Comparison of ENCODE assay signal across 13 cellular contexts in the genomic region with DNA sequence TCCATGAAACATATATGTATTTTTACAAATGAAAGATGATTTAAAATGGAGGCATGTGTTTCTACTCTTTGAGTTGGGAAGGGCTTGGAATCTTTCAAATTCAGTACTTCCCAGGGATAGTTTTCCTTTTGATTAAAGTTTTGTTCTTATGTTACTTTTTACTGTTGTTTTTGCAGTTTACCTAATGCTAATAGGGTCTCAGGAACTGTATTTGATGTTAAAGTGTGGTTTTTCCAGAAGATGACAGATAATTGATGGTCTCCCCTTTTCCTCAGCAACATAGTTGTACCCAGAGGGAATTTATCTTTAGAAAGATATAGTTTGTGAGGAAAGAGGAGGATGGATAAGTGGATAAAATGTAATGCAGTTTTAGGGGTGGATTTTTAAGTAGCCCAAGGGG. TPM values are rescaled to one million over a fixed set of nuclear protein-coding genes. Genes with fewer than 3 reads are reported as not detected.
DNase-seq lines count a peak whose midpoint lies in the region; ATAC-seq, FAIRE-seq and TF ChIP-seq lines count a peak whose summit lies in the region.
"Had no signal": no experiment of that assay in that cellular context is flagged by ENCODE, and none has a peak within 500 bp of the region (broad histone marks: within the 10 kb centered on the region; RNA-seq: fewer than 3 reads in every experiment).

No MANE protein-coding gene starts in this region.

- peak overlapping the region; percentile 86 for H3K4me2 ChIP-seq in GM12878 (ENCODE audit: control insufficient read depth, insufficient read depth)

- H3K9ac ChIP-seq in HUES48 (ENCODE audit: low read depth, low read length) (no peak overlapping the region; the same call in 1 of the 2 replicates), GM12878 (ENCODE audit: control insufficient read depth, insufficient read depth, low read length) (peak overlapping the region; percentile 80)

- no TSS peak for BruUV-seq in GM12878 (replicated peaks; lab: Mats Ljungman, UMichigan)

- H3K4me1 ChIP-seq in HUES48 (ENCODE audit: control insufficient read depth, insufficient read depth, low read length): peaks cover 66% of the 10 kb centered on the region
- H3K4me1 ChIP-seq in GM12878 (ENCODE audit: control insufficient read depth, insufficient read depth, low read length): peaks cover 14% of the 10 kb centered on the region

- no peak for FAIRE-seq in GM12878 (lab: Jason Lieb, UNC)

- intact Hi-C loops in GM12878 (cut with micrococcal nuclease; ENCODE audit: unreplicated experiment): no loop called here

- peaks cover 57 to 63% (median 61%) of the 10 kb centered on the region in 3 donors for H3K4me1 Mint-ChIP-seq in naive B cell

- peaks cover 26% of the 10 kb centered on the region for H3K36me3 ChIP-seq in HUES48 (ENCODE audit: control insufficient read depth, insufficient read depth, low read length)
- peaks cover 0 to 15% of the 10 kb centered on the region in 2 experiments for H3K36me3 ChIP-seq in GM12878 (ENCODE audit: control insufficient read depth in 2 of 2, insufficient read depth in 2 of 2, low read length in 1 of 2)
- peaks cover 54% of the 10 kb centered on the region for H3K36me3 ChIP-seq in WERI-Rb-1

- RAD21 ChIA-PET in GM12878 (lab: Charles Lee; ENCODE audit: unreplicated experiment): no interaction called here

- in situ Hi-C loops in GM12878 (cut with MboI): no loop called here

- SMC1A ChIA-PET in GM12878 (lab: Charles Lee; ENCODE audit: uncharacterized antibody, unreplicated experiment): interaction anchor here (1.2 to 2.1 kb wide), 3 partner anchors 9 to 137 kb away, joined by 3 to 5 read pairs (median 4); partner anchors contain the start of gene ATP5F1E

- peak overlapping the region in 7 of 8 donors; percentile 4 to 96 (median 56) for H3K4me3 Mint-ChIP-seq in naive B cell

- no peak for DNase-seq in AG09309 (ENCODE audit: low read depth)
- DNase-seq in GM12878 (ENCODE audit: low read depth, low spot score): no peak
- DNase-seq in naive B cell: no peak
- no peak for DNase-seq in DMS153 treated with DMSO at 0.1 percent for 48 hours (lab: John Stamatoyannopoulos, UW; ENCODE audit: unreplicated experiment)
- no peak for DNase-seq in Ammon's horn (ENCODE audit: low spot score)
- DNase-seq in WERI-Rb-1: no peak
- DNase-seq: activated CD4-positive, alpha-beta T cell treated with anti-CD3 and anti-CD28 coated beads, Interleukin-2, amount 50 U/mL, for 48 hours; erythroblast; stimulated activated naive CD4-positive, alpha-beta T cell had no signal

- CTCF ChIA-PET in GM12878 (lab: Yijun Ruan, JAX): no interaction called here

- TF ChIP-seq POLR2A in GM12878 (IDR thresholded peaks at IDR 0.05; ENCODE audit: low read depth, low read length): no peak

- POLR2A ChIA-PET in GM12878 (lab: Charles Lee): no interaction called here

- no peak for TF ChIP-seq EP300 in GM12878 (IDR thresholded peaks at IDR 0.05; ENCODE audit: borderline replicate concordance in 1 of 2, control insufficient read depth in 1 of 2, low read depth in 2 of 2, low read length in 2 of 2)

- peaks cover 0 to 9% of the 10 kb centered on the region in 2 donors for H3K36me3 Mint-ChIP-seq in naive B cell

- no peaks in the 10 kb centered on the region for H3K9me3 Mint-ChIP-seq in naive B cell

- no peak for ATAC-seq in GM12878
- no peak for ATAC-seq in naive B cell (ENCODE audit: low read depth in 2 of 2)
- ATAC-seq in HG02678 (IDR thresholded peaks at IDR 0.05; ENCODE audit: unreplicated experiment): no peak

- H3K27me3 ChIP-seq in HUES48 (ENCODE audit: control insufficient read depth, insufficient read depth, low read length): no peaks in the 10 kb centered on the region; the same call in 1 of the 2 replicates
- no peaks in the 10 kb centered on the region for H3K27me3 ChIP-seq in GM12878 (replicated peaks in 1 of 2; ENCODE audit: control insufficient read depth in 2 of 2, insufficient read depth in 2 of 2, low read length in 1 of 2)
- no peaks in the 10 kb centered on the region for H3K27me3 ChIP-seq in WERI-Rb-1 (ENCODE audit: insufficient read depth, low read depth, severe bottlenecking)

- H3K4me3 ChIP-seq in AG09309 (ENCODE audit: control insufficient read depth, low read depth, low read length) (peak overlapping the region; percentile 12), HUES48 (ENCODE audit: low read depth, low read length) (peak overlapping the region; percentile 96), GM12878 (peak overlapping the region; percentile 67), WERI-Rb-1 (ENCODE audit: low read depth, low read length) (no peak overlapping the region)

- TF ChIP-seq CTCF in AG09309 (IDR thresholded peaks at IDR 0.05; ENCODE audit: control insufficient read depth, insufficient read depth, low read depth, low read length, missing control alignments) (no peak), GM12878 (IDR thresholded peaks at IDR 0.05 in 2 of 3, conservative IDR thresholded peaks at IDR 0.05 in 1 of 3; ENCODE audit: control insufficient read depth in 2 of 3, extremely low read depth in 1 of 3, insufficient read depth in 1 of 3, low read depth in 3 of 3, low read length in 3 of 3) (no peak), WERI-Rb-1 (IDR thresholded peaks at IDR 0.05; ENCODE audit: low read depth, low read length) (no peak)

- no peaks in the 10 kb centered on the region for H3K27me3 Mint-ChIP-seq in naive B cell

- TF ChIP-seq RAD21 in GM12878 (IDR thresholded peaks at IDR 0.05; ENCODE audit: insufficient read depth, low read depth, low read length): no peak

- H3K79me2 ChIP-seq in GM12878 (ENCODE audit: control insufficient read depth, insufficient read depth, low read length): peaks cover 89% of the 10 kb centered on the region

- peak overlapping the region; percentile 67 for H3K27ac ChIP-seq in HUES48 (ENCODE audit: low read depth, low read length)
- peak overlapping the region; percentile 71; the same call in 1 of the 2 replicates for H3K27ac ChIP-seq in GM12878 (ENCODE audit: control insufficient read depth, insufficient read depth)
- H3K27ac ChIP-seq in WERI-Rb-1: no peak overlapping the region; the same call in none of the 2 replicates
- H3K27ac ChIP-seq: HL-60, neutrophil had no signal

- H4K20me1 ChIP-seq in GM12878 (ENCODE audit: control insufficient read depth, insufficient read depth): peaks cover 5% of the 10 kb centered on the region; the same call in 1 of the 2 replicates

- no peak overlapping the region for H2AFZ ChIP-seq in GM12878 (ENCODE audit: control insufficient read depth, low read depth, low read length)

- peak overlapping the region in 5 of 6 donors; percentile 20 to 96 (median 50) for H3K27ac Mint-ChIP-seq in naive B cell

- H3K9me3 ChIP-seq in HUES48 (ENCODE audit: control insufficient read depth, insufficient read depth, low read length) (no peaks in the 10 kb centered on the region), GM12878 (replicated peaks; ENCODE audit: control insufficient read depth, insufficient read depth, low read length) (no peaks in the 10 kb centered on the region), WERI-Rb-1 (ENCODE audit: severe bottlenecking) (no peaks in the 10 kb centered on the region)
- H3K9me3 ChIP-seq: neutrophil had no signal

TF ChIP-seq in GM12878, 131 proteins besides CTCF, POLR2A, EP300 and RAD21 (continues in another document):
- TF ChIP-seq HCFC1 (IDR thresholded peaks at IDR 0.05; ENCODE audit: low read length) (no peak), EZH2 (IDR thresholded peaks at IDR 0.05; ENCODE audit: borderline replicate concordance, control insufficient read depth, low read depth, low read length) (no peak), FOXM1 (IDR thresholded peaks at IDR 0.05; ENCODE audit: low read depth, low read length) (no peak)

RNA-seq across cellular contexts. Expression of gene GNAS, which starts 42.1 kb away (rescaled TPM):
- 232 and 244 TPM in 2 replicates for total RNA-seq in GM12878 (2013; cell fraction: nucleolus; rRNA removed)
- total RNA-seq in GM12878 (2014; rRNA removed) (399 and 405 TPM in 2 replicates), GM12878 (2014; rRNA removed; fragmentation: Illumina TruSeq; extraction: Trizol) (368 and 389 TPM in 2 replicates), GM12878 (2021) (792 and 818 TPM in 2 replicates)
- polyA plus RNA-seq in GM12878 (2011; ENCODE audit: low read depth): 423 TPM
- polyA plus RNA-seq in GM12878 (2011; rRNA removed) (449 and 706 TPM in 2 replicates), GM12878 (2014; fragmentation: Illumina TruSeq; extraction: Trizol) (838 and 950 TPM in 2 replicates), GM12878 (2014; fragmentation: Nextera tagmentation; extraction: Ambion mirVana) (100 to 1,000 TPM; 242 to 344 TPM), GM12878 (2014; rRNA removed) (625 and 680 TPM in 2 replicates), GM12878 (2016; fragmentation: Nextera tagmentation; extraction: Ambion mirVana) (100 to 1,000 TPM; 209 to 261 TPM), naive B cell (ENCODE audit: low read depth in 6 of 6) (100 to 1,000 TPM; 133 to 298 (median 194) TPM)
- 1,135 and 2,097 TPM in 2 replicates for polyA plus RNA-seq in GM12878 (2011; cell fraction: cytosol; rRNA removed)
- polyA plus RNA-seq in GM12878 (2011; cell fraction: nucleus; rRNA removed): 809 and 1,021 TPM in 2 replicates
- polyA plus RNA-seq in GM12878 (2012): 750 and 915 TPM in 2 replicates
- polyA minus RNA-seq in GM12878 (2011; rRNA and poly(A)+ RNA removed): 1,102 and 1,227 TPM in 2 replicates
- polyA minus RNA-seq in GM12878 (2011; cell fraction: cytosol; rRNA and poly(A)+ RNA removed): 416 and 532 TPM in 2 replicates
- polyA minus RNA-seq in GM12878 (2011; cell fraction: nucleus; rRNA and poly(A)+ RNA removed): 176 and 287 TPM in 2 replicates

RNA-seq across cellular contexts. Expression of gene GNAS-AS1, which starts 44.0 kb away (rescaled TPM):
- 7.0 and 8.7 TPM in 2 replicates for total RNA-seq in GM12878 (2013; cell fraction: nucleolus; rRNA removed)
- total RNA-seq in GM12878 (2014; rRNA removed) (1.9 and 2.1 TPM in 2 replicates), GM12878 (2014; rRNA removed; fragmentation: Illumina TruSeq; extraction: Trizol) (0.74 and 0.85 TPM in 2 replicates), GM12878 (2021) (1.6 and 2.6 TPM in 2 replicates)
- 0.31 TPM for polyA plus RNA-seq in GM12878 (2011; ENCODE audit: low read depth)
- polyA plus RNA-seq in GM12878 (2011; rRNA removed) (0.85 and 0.99 TPM in 2 replicates), GM12878 (2014; fragmentation: Illumina TruSeq; extraction: Trizol) (0.36 and 0.66 TPM in 2 replicates), GM12878 (2014; fragmentation: Nextera tagmentation; extraction: Ambion mirVana) (under 1 TPM; 0.06 to 0.35 TPM), GM12878 (2014; rRNA removed) (1.7 and 2.1 TPM in 2 replicates), GM12878 (2016; fragmentation: Nextera tagmentation; extraction: Ambion mirVana) (1 to 10 TPM; 1.4 to 2.7 TPM), naive B cell (ENCODE audit: low read depth in 6 of 6) (under 1 TPM in 1 of 6 donors, not detected in 5; 0.35 TPM)
- polyA plus RNA-seq in GM12878 (2011; cell fraction: cytosol; rRNA removed): 0.99 and 1.7 TPM in 2 replicates
- 3.7 and 4.7 TPM in 2 replicates for polyA plus RNA-seq in GM12878 (2011; cell fraction: nucleus; rRNA removed)
- polyA plus RNA-seq in GM12878 (2012): 0.45 and 0.58 TPM in 2 replicates
- polyA minus RNA-seq in GM12878 (2011; rRNA and poly(A)+ RNA removed): 0.46 and 1.2 TPM in 2 replicates
- polyA minus RNA-seq in GM12878 (2011; cell fraction: cytosol; rRNA and poly(A)+ RNA removed): 0.62 and 0.67 TPM in 2 replicates
- polyA minus RNA-seq in GM12878 (2011; cell fraction: nucleus; rRNA and poly(A)+ RNA removed): 2.5 and 5.3 TPM in 2 replicates
